17 cellular contexts compared by ENCODE assay signal in genomic region chr16:78996806-78997205, GRCh38.
DNase-seq lines count a peak whose midpoint lies in the region; ATAC-seq and TF ChIP-seq lines count a peak whose summit lies in the region.
"Had no signal": no experiment of that assay in that cellular context is flagged by ENCODE, and none has a peak within 500 bp of the region (broad histone marks: within the 10 kb centered on the region; RNA-seq: fewer than 3 reads in every experiment).

No MANE protein-coding gene starts in this region.

- no peak overlapping the region for H3K4me3 ChIP-seq in right cardiac atrium (ENCODE audit: low read length)
- no peak overlapping the region for H3K4me3 ChIP-seq in foreskin fibroblast (ENCODE audit: low read depth in 1 of 2, low read length in 2 of 2)
- H3K4me3 ChIP-seq: PC-9 had no signal

- H3K27me3 ChIP-seq in right cardiac atrium (ENCODE audit: control insufficient read depth, insufficient read depth) = peaks cover 2% of the 10 kb centered on the region

- no peaks in the 10 kb centered on the region for H3K9me3 ChIP-seq in right cardiac atrium (ENCODE audit: control insufficient read depth, low read length)
- H3K9me3 ChIP-seq: SK-N-SH had no signal

- no peak for TF ChIP-seq CTCF in foreskin fibroblast (IDR thresholded peaks at IDR 0.05; ENCODE audit: low read depth, low read length)

- H3K27ac ChIP-seq in right cardiac atrium (ENCODE audit: low read length) = no peak overlapping the region
- H3K27ac ChIP-seq: PC-9 had no signal

- intact Hi-C loops in right cardiac atrium (cut with DNase I) (no loop called here), left cardiac atrium (cut with DNase I) (no loop called here)

- WGBS in right cardiac atrium = 55% methylated on average over 16 of the region's 16 CpGs

- H3K4me1 ChIP-seq in right cardiac atrium (ENCODE audit: control insufficient read depth, insufficient read depth, low read length) = no peaks in the 10 kb centered on the region

- peak; percentile 34 to 38 for ATAC-seq in right cardiac atrium
- ATAC-seq in left cardiac atrium = no peak
- ATAC-seq in HG03097 (IDR thresholded peaks at IDR 0.05; ENCODE audit: low FRiP score, unreplicated experiment) = no peak
- no peak for ATAC-seq in HG02885 (IDR thresholded peaks at IDR 0.05; ENCODE audit: poor library complexity, unreplicated experiment)

- DNase-seq in right cardiac atrium (no peak), left cardiac atrium (no peak), NCI-H2171 (lab: John Stamatoyannopoulos, UW) (peak; percentile 82), cerebellum (ENCODE audit: low spot score) (peak; percentile 88), foreskin fibroblast (no peak)
- DNase-seq: ACHN; CD4-positive, alpha-beta T cell; EL; GOT3; KG1; NCI-H1092; NCI-H2081 treated with DMSO at 0.1 percent for 48 hours; PC-9; SK-N-SH; T-helper 1 cell had no signal

Comparison
In these comparisons a context has a peak if more than half of its experiments do, and no peak if none do; other contexts are left out.
1. ATAC-seq: peak in right cardiac atrium (2 of 2); none in left cardiac atrium (0 of 2), HG03097 (single experiment) and HG02885 (single experiment).
2. DNase-seq: peak in NCI-H2171 (single experiment) and cerebellum (single experiment); none in right cardiac atrium (0 of 3), left cardiac atrium (single experiment) and foreskin fibroblast (0 of 2).